11 cellular contexts compared by ENCODE assay signal in the genomic region with DNA sequence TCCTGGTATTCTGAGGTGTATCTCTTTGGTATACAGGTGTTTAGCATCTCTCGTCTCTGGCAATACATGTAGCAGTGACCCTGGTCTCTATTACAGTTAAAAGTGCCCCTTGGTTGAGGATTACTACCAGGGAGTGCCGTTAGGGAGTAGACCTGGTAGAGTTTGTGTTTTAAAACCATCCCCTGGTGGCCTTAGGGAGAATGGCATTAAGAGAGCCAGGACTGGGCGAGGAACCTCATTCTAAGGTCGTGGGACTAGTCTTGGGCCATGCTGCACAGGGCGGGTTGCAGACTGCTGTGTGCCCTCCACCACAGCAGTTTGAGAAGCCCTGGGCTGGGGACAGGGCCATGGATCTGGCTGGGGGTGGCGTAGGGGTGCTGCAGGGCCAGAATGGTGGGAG. TPM values are rescaled to one million over a fixed set of nuclear protein-coding genes. Genes with fewer than 3 reads are reported as not detected.
DNase-seq lines count a peak whose midpoint lies in the region; ATAC-seq and TF ChIP-seq lines count a peak whose summit lies in the region.
"Had no signal": no experiment of that assay in that cellular context is flagged by ENCODE, and none has a peak within 500 bp of the region (broad histone marks: within the 10 kb centered on the region; RNA-seq: fewer than 3 reads in every experiment).

No MANE protein-coding gene starts in this region.

- no peak overlapping the region for H3K4me2 ChIP-seq in osteoblast (ENCODE audit: insufficient read depth, low read length)

- H3K27me3 ChIP-seq in osteoblast (ENCODE audit: insufficient read depth, low read length): no peaks in the 10 kb centered on the region
- H3K27me3 ChIP-seq in Peyer's patch: no peaks in the 10 kb centered on the region

- H3K79me2 ChIP-seq in osteoblast (ENCODE audit: insufficient read depth, low read length): no peaks in the 10 kb centered on the region

- no peak overlapping the region for H3K4me3 ChIP-seq in GM12865 (ENCODE audit: low read depth, low read length)
- no peak overlapping the region for H3K4me3 ChIP-seq in NB4 (ENCODE audit: low read depth, low read length)
- H3K4me3 ChIP-seq in epithelial cell of proximal tubule (ENCODE audit: low read depth, low read length): no peak overlapping the region
- H3K4me3 ChIP-seq in osteoblast (ENCODE audit: insufficient read depth, low read length): no peak overlapping the region
- H3K4me3 ChIP-seq in Peyer's patch: no peak overlapping the region
- H3K4me3 ChIP-seq: prostate gland had no signal

- H2AFZ ChIP-seq in osteoblast (ENCODE audit: low read length): no peak overlapping the region

- H3K4me1 ChIP-seq in osteoblast (ENCODE audit: insufficient read depth, low read length) (no peaks in the 10 kb centered on the region), Peyer's patch (no peaks in the 10 kb centered on the region)
- H3K4me1 ChIP-seq: prostate gland had no signal

- no peaks in the 10 kb centered on the region for H4K20me1 ChIP-seq in osteoblast (ENCODE audit: insufficient read depth, low read length)

- no peak overlapping the region for H3K27ac ChIP-seq in osteoblast (ENCODE audit: low read depth, low read length)
- no peak overlapping the region for H3K27ac ChIP-seq in Peyer's patch
- H3K27ac ChIP-seq: prostate gland had no signal

- TF ChIP-seq CTCF in GM12865 (IDR thresholded peaks at IDR 0.05; ENCODE audit: insufficient read depth, low read depth, low read length, missing control alignments): peak; percentile 34
- TF ChIP-seq CTCF in NB4 (IDR thresholded peaks at IDR 0.05; ENCODE audit: low read depth, low read length): no peak
- peak; percentile 45 for TF ChIP-seq CTCF in epithelial cell of proximal tubule (conservative IDR thresholded peaks at IDR 0.05; ENCODE audit: low read depth, low read length)
- TF ChIP-seq CTCF in osteoblast (IDR thresholded peaks at IDR 0.05; ENCODE audit: extremely low read depth, low read depth, low read length): peak; percentile 55
- no peak for TF ChIP-seq CTCF in Peyer's patch (IDR thresholded peaks at IDR 0.05)

- TF ChIP-seq POLR2A in NB4 (IDR thresholded peaks at IDR 0.05; ENCODE audit: extremely low read depth, insufficient read length): no peak
- TF ChIP-seq POLR2A in Peyer's patch (IDR thresholded peaks at IDR 0.05): no peak

- H3K36me3 Mint-ChIP-seq in activated naive CD4-positive, alpha-beta T cell treated with anti-CD3 and anti-CD28 coated beads, Interleukin-2, amount 50 U/mL, for 72 hours: no peaks in the 10 kb centered on the region

- DNase-seq in GM12865 (ENCODE audit: low read depth): peak; percentile 41
- DNase-seq in NB4 (ENCODE audit: low read depth): peak; percentile 22
- no peak for DNase-seq in epithelial cell of proximal tubule (ENCODE audit: low read depth)
- DNase-seq in osteoblast (ENCODE audit: insufficient read length, low spot score, missing footprints): peak; percentile 73
- DNase-seq in SKM-1 (lab: John Stamatoyannopoulos, UW; ENCODE audit: unreplicated experiment): no peak
- no peak for DNase-seq in OCI-M2 (lab: John Stamatoyannopoulos, UW; ENCODE audit: unreplicated experiment)
- DNase-seq in activated naive CD4-positive, alpha-beta T cell treated with anti-CD3 and anti-CD28 coated beads, Interleukin-2, amount 50 U/mL, for 72 hours (ENCODE audit: low spot score in 2 of 2): no peak
- DNase-seq in Peyer's patch: no peak
- DNase-seq: activated CD4-positive, alpha-beta T cell treated with anti-CD3 and anti-CD28 coated beads for 4 hours; stimulated activated CD8-positive, alpha-beta memory T cell treated with anti-CD3 and anti-CD28 coated beads, Interleukin-4, amount 100 ng/mL, for 48 hours had no signal

- no peak for ATAC-seq in activated naive CD4-positive, alpha-beta T cell treated with anti-CD3 and anti-CD28 coated beads, Interleukin-2, amount 50 U/mL, for 72 hours

- H3K9me3 ChIP-seq in osteoblast (ENCODE audit: low read depth, low read length) (no peaks in the 10 kb centered on the region), Peyer's patch (no peaks in the 10 kb centered on the region)
- H3K9me3 ChIP-seq: prostate gland had no signal

- no peaks in the 10 kb centered on the region for H3K9me3 Mint-ChIP-seq in activated naive CD4-positive, alpha-beta T cell treated with anti-CD3 and anti-CD28 coated beads, Interleukin-2, amount 50 U/mL, for 72 hours

- H3K27ac Mint-ChIP-seq in activated naive CD4-positive, alpha-beta T cell treated with anti-CD3 and anti-CD28 coated beads, Interleukin-2, amount 50 U/mL, for 72 hours: no peak overlapping the region

- H3K36me3 ChIP-seq in osteoblast (ENCODE audit: insufficient read depth, low read length) (peaks cover 2% of the 10 kb centered on the region), Peyer's patch (no peaks in the 10 kb centered on the region)
- H3K36me3 ChIP-seq: prostate gland had no signal

RNA-seq across cellular contexts. Expression of a gene that starts 35.0 kb away (rescaled TPM):
- total RNA-seq in epithelial cell of proximal tubule (5.8 and 7.7 TPM in 2 replicates), osteoblast (14.7 and 18.8 TPM in 2 replicates), Peyer's patch (1 to 10 TPM; 3.3 to 5.4 (median 3.4) TPM)
- total RNA-seq in activated naive CD4-positive, alpha-beta T cell treated with anti-CD3 and anti-CD28 coated beads, Interleukin-2, amount 50 U/mL, for 72 hours: 1 to 10 TPM; 3.1 to 3.2 TPM

Comparison
In these comparisons a context has a peak if more than half of its experiments do, and no peak if none do; other contexts are left out.
1. DNase-seq: peak in GM12865 (single experiment), NB4 (single experiment) and osteoblast (single experiment); none in epithelial cell of proximal tubule (single experiment), SKM-1 (single experiment), OCI-M2 (single experiment), activated naive CD4-positive, alpha-beta T cell treated with anti-CD3 and anti-CD28 coated beads, Interleukin-2, amount 50 U/mL, for 72 hours (0 of 2) and Peyer's patch (0 of 3).
2. CTCF ChIP-seq: peak in GM12865 (single experiment), epithelial cell of proximal tubule (single experiment) and osteoblast (single experiment); none in NB4 (single experiment) and Peyer's patch (0 of 6).